8 cellular contexts compared by ENCODE assay signal in the genomic region with DNA sequence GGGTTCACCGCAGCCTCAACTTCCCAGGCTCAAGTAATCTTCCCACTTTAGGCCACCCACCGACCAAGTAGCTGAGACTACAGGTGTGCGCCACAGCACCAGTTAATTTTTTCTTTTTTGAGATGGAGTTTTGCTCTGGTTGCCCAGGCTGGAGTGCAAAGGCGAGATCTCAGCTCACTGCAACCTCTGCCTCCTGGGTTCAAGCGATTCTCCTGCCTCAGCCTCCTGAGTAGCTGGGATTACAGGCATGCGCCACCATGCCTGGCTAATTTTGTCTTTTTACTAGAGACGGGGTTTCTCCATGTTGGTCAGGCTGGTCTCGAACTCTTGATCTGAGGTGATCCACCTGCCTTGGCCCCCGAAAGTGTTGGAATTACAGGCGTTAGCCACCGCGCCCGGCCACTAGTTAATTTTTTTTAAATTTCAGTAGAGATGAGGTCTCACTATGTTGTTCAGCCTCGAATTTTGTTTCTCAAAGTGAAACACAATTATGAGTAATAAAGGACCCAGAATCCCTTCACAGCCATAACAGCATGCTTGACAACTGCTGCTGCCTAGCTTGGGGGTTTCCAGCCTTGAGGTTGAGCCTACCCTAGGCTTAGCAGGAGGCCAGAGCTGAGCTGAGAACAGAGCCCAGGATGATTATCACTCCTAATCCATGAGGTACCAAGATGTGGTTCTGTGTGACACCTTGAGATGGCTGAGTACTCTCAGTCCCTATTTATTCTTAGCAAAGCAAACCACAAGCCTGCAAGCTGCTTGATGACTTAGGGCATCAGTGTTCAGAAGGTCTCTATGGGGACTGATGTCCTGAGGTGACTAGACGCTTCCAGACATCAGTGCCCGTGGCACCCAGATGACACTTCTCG. TPM values are rescaled to one million over a fixed set of nuclear protein-coding genes. Genes with fewer than 3 reads are reported as not detected.
A peak's percentile ranks its signal among the peaks of the same experiment; 100 is the strongest.
DNase-seq lines count a peak whose midpoint lies in the region; ATAC-seq and TF ChIP-seq lines count a peak whose summit lies in the region.
"Had no signal": no experiment of that assay in that cellular context is flagged by ENCODE, and none has a peak within 500 bp of the region (broad histone marks: within the 10 kb centered on the region; RNA-seq: fewer than 3 reads in every experiment).

No MANE protein-coding gene starts in this region.

- intact Hi-C loops in adrenal gland (cut with DNase I), result no loop called here

- H3K36me3 ChIP-seq in adrenal gland (replicated peaks in 1 of 2), result peaks cover 0 to 4% of the 10 kb centered on the region in 2 donors

- H3K4me1 ChIP-seq in adrenal gland (replicated peaks in 1 of 2), result no peaks in the 10 kb centered on the region

- no peak for TF ChIP-seq CTCF in adrenal gland (IDR thresholded peaks at IDR 0.05)

- no peak overlapping the region for H3K4me3 Mint-ChIP-seq in activated naive CD4-positive, alpha-beta T cell treated with anti-CD3 and anti-CD28 coated beads, Interleukin-2, amount 10 ng/mL, durations not matched to agents 7 days and 5 days
- H3K4me3 Mint-ChIP-seq in stimulated activated naive B cell treated with anti-CD40 and anti-IgM and Interleukin-4, amounts not matched to agents 10 μg/mL and 1 μg/mL and 100 μg/mL, for 72 hours, result peak overlapping the region; percentile 28 to 62

- no peaks in the 10 kb centered on the region for H3K9me3 Mint-ChIP-seq in activated naive CD4-positive, alpha-beta T cell treated with anti-CD3 and anti-CD28 coated beads, Interleukin-2, amount 10 ng/mL, durations not matched to agents 7 days and 5 days
- no peaks in the 10 kb centered on the region for H3K9me3 Mint-ChIP-seq in stimulated activated naive B cell treated with anti-CD40 and anti-IgM and Interleukin-4, amounts not matched to agents 10 μg/mL and 1 μg/mL and 100 μg/mL, for 72 hours

- no peak overlapping the region for H3K4me3 ChIP-seq in adrenal gland

- DNase-seq in activated naive CD4-positive, alpha-beta T cell treated with anti-CD3 and anti-CD28 coated beads, Interleukin-2, amount 10 ng/mL, durations not matched to agents 7 days and 5 days, result peak; percentile 38
- peak; percentile 81 for DNase-seq in stimulated activated naive B cell treated with anti-CD40 and anti-IgM and Interleukin-4, amounts not matched to agents 10 μg/mL and 1 μg/mL and 100 μg/mL, for 72 hours
- no peak for DNase-seq in adrenal gland
- no peak for DNase-seq in CD1c-positive myeloid dendritic cell (ENCODE audit: extremely low spot score)
- DNase-seq in NCI-H526 (lab: John Stamatoyannopoulos, UW), result no peak
- DNase-seq: Kasumi-1 had no signal

- no peaks in the 10 kb centered on the region for H3K9me3 ChIP-seq in adrenal gland (replicated peaks in 1 of 3)

- peaks cover 32% of the 10 kb centered on the region for H3K4me1 Mint-ChIP-seq in activated naive CD4-positive, alpha-beta T cell treated with anti-CD3 and anti-CD28 coated beads, Interleukin-2, amount 10 ng/mL, durations not matched to agents 7 days and 5 days
- H3K4me1 Mint-ChIP-seq in stimulated activated naive B cell treated with anti-CD40 and anti-IgM and Interleukin-4, amounts not matched to agents 10 μg/mL and 1 μg/mL and 100 μg/mL, for 72 hours, result peaks cover 19 to 25% of the 10 kb centered on the region in 2 donors

- peaks cover 40% of the 10 kb centered on the region for H3K36me3 Mint-ChIP-seq in activated naive CD4-positive, alpha-beta T cell treated with anti-CD3 and anti-CD28 coated beads, Interleukin-2, amount 10 ng/mL, durations not matched to agents 7 days and 5 days
- H3K36me3 Mint-ChIP-seq in stimulated activated naive B cell treated with anti-CD40 and anti-IgM and Interleukin-4, amounts not matched to agents 10 μg/mL and 1 μg/mL and 100 μg/mL, for 72 hours, result peaks cover 23 to 58% of the 10 kb centered on the region in 2 donors

- ATAC-seq in GM21381 (IDR thresholded peaks at IDR 0.05; ENCODE audit: unreplicated experiment), result peak; percentile 93
- ATAC-seq in HG03520 (IDR thresholded peaks at IDR 0.05; ENCODE audit: unreplicated experiment), result peak; percentile 95
- ATAC-seq in stimulated activated naive B cell treated with anti-CD40 and anti-IgM and Interleukin-4, amounts not matched to agents 10 μg/mL and 1 μg/mL and 100 μg/mL, for 72 hours (replicated peaks), result peak; percentile 98 to 99

- no peaks in the 10 kb centered on the region for H3K27me3 Mint-ChIP-seq in activated naive CD4-positive, alpha-beta T cell treated with anti-CD3 and anti-CD28 coated beads, Interleukin-2, amount 10 ng/mL, durations not matched to agents 7 days and 5 days
- H3K27me3 Mint-ChIP-seq in stimulated activated naive B cell treated with anti-CD40 and anti-IgM and Interleukin-4, amounts not matched to agents 10 μg/mL and 1 μg/mL and 100 μg/mL, for 72 hours, result no peaks in the 10 kb centered on the region

- no peak for TF ChIP-seq POLR2A in adrenal gland (IDR thresholded peaks at IDR 0.05)

- 84 to 93% (median 88%) methylated on average over 7 to 17 of the region's 17 CpGs for WGBS in adrenal gland, 4 donors

- no peaks in the 10 kb centered on the region for H3K27me3 ChIP-seq in adrenal gland

- H3K27ac Mint-ChIP-seq in activated naive CD4-positive, alpha-beta T cell treated with anti-CD3 and anti-CD28 coated beads, Interleukin-2, amount 10 ng/mL, durations not matched to agents 7 days and 5 days, result peak overlapping the region; percentile 82
- H3K27ac Mint-ChIP-seq in stimulated activated naive B cell treated with anti-CD40 and anti-IgM and Interleukin-4, amounts not matched to agents 10 μg/mL and 1 μg/mL and 100 μg/mL, for 72 hours, result peak overlapping the region; percentile 95

- H3K27ac ChIP-seq in adrenal gland, result no peak overlapping the region

- CTCF ChIA-PET in activated naive CD4-positive, alpha-beta T cell treated with anti-CD3 and anti-CD28 coated beads, Interleukin-2, amount 10 ng/mL, durations not matched to agents 7 days and 5 days (lab: Charles Lee), result interaction anchor here (0.6 to 1.0 kb wide), 2 partner anchors 12 to 34 kb away, joined by 3 read pairs; no protein-coding TSS in a partner anchor

RNA-seq across cellular contexts. Expression of a gene that starts 41.6 kb away (rescaled TPM):
- 10 to 100 TPM in 2 of 8 donors, 1 to 10 TPM in 6; 4.2 to 12.8 (median 7.3) TPM for total RNA-seq in adrenal gland
- 10 to 100 TPM in 2 of 3 donors, 1 to 10 TPM in 1; 8.0 to 13.2 (median 12.7) TPM for polyA plus RNA-seq in adrenal gland

RNA-seq across cellular contexts. Expression of a gene that starts 45.2 kb away (rescaled TPM):
- 100 to 1,000 TPM in 7 of 8 donors, 10 to 100 TPM in 1; 86.5 to 204 (median 128) TPM for total RNA-seq in adrenal gland
- polyA plus RNA-seq in adrenal gland, result 100 to 1,000 TPM in 1 of 3 donors, 10 to 100 TPM in 2; 42.4 to 332 (median 78.6) TPM

Comparison
In these comparisons a context has a peak if more than half of its experiments do, and no peak if none do; other contexts are left out.
1. DNase-seq: peak in activated naive CD4-positive, alpha-beta T cell treated with anti-CD3 and anti-CD28 coated beads, Interleukin-2, amount 10 ng/mL, durations not matched to agents 7 days and 5 days (single experiment) and stimulated activated naive B cell treated with anti-CD40 and anti-IgM and Interleukin-4, amounts not matched to agents 10 μg/mL and 1 μg/mL and 100 μg/mL, for 72 hours (single experiment); none in adrenal gland (0 of 7), CD1c-positive myeloid dendritic cell (single experiment) and NCI-H526 (0 of 2).
2. Peak in every context shown above with its lines, with median percentiles within 50 percentile points of each other: ATAC-seq.